Comparison of ENCODE assay signal across 8 cellular contexts in genomic region chr2:140770645-140771044, GRCh38.
"Had no signal": no experiment of that assay in that cellular context is flagged by ENCODE, and none has a peak within 500 bp of the region (broad histone marks: within the 10 kb centered on the region; RNA-seq: fewer than 3 reads in every experiment).

No MANE protein-coding gene starts in this region.

- DNase-seq: GM23248, GOT3, H7, HFFc6, IMR-90, KG1 had no signal

- ATAC-seq: HCT116, K562 had no signal
